Comparison of ENCODE assay signal across 8 cellular contexts in genomic region chr2:44361330-44362206, GRCh38. TPM values are rescaled to one million over a fixed set of nuclear protein-coding genes. Genes with fewer than 3 reads are reported as not detected.
A peak's percentile ranks its signal among the peaks of the same experiment; 100 is the strongest.
DNase-seq lines count a peak whose midpoint lies in the region; ATAC-seq and TF ChIP-seq lines count a peak whose summit lies in the region.

CAMKMT (plus strand) TSS chr2:44361947.
PREPL (minus strand) TSS chr2:44361494; CDS start chr2:44346342, 15,152 bp downstream.

- TF ChIP-seq POLR2A in testis (IDR thresholded peaks at IDR 0.05) = peak; percentile 55

- CTCF ChIA-PET in GM10248 (lab: Yijun Ruan, JAX) = interaction anchor here (0.7 to 3.9 kb wide), 14 partner anchors 8 to 594 kb away, joined by 3 to 24 read pairs (median 5); no protein-coding TSS in a partner anchor

- POLR2A ChIA-PET in GM10248 (lab: Yijun Ruan, JAX) = interaction anchor here (0.7 to 1.8 kb wide), 4 partner anchors 10 to 194 kb away, joined by 3 to 7 read pairs (median 5); no protein-coding TSS in a partner anchor

- peaks cover 4 to 23% of the 10 kb centered on the region in 2 donors for H3K36me3 Mint-ChIP-seq in activated naive CD4-positive, alpha-beta T cell treated with anti-CD3 and anti-CD28 coated beads, Interleukin-2, amount 50 U/mL, for 72 hours

- DNase-seq in GM10248 (ENCODE audit: extremely low spot score) (peak; percentile 97), NCI-H1092 treated with DMSO at 0.1 percent for 48 hours (lab: John Stamatoyannopoulos, UW) (peak; percentile 96), SKM-1 (lab: John Stamatoyannopoulos, UW; ENCODE audit: unreplicated experiment) (peak; percentile 93), glomerular visceral epithelial cell (ENCODE audit: extremely low spot score) (peak; percentile 95), omental fat pad (ENCODE audit: low spot score) (peak; percentile 94), testis (peak; percentile 98)
- peak; percentile 95 to 98 for DNase-seq in activated naive CD4-positive, alpha-beta T cell treated with anti-CD3 and anti-CD28 coated beads, Interleukin-2, amount 50 U/mL, for 72 hours (ENCODE audit: low spot score in 2 of 2)

- intact Hi-C loops in testis (cut with DNase I; ENCODE audit: low total_unique reads) = no loop called here

- ATAC-seq in HG02610 (IDR thresholded peaks at IDR 0.05; ENCODE audit: unreplicated experiment) = peak; percentile 70
- peak; percentile 88 to 90 for ATAC-seq in activated naive CD4-positive, alpha-beta T cell treated with anti-CD3 and anti-CD28 coated beads, Interleukin-2, amount 50 U/mL, for 72 hours
- ATAC-seq in omental fat pad (ENCODE audit: low FRiP score) = peak; percentile 99

- TF ChIP-seq CTCF in GM10248 (IDR thresholded peaks at IDR 0.05; ENCODE audit: control extremely low read depth, extremely low read depth, low read depth, missing control alignments) = no peak
- no peak for TF ChIP-seq CTCF in omental fat pad (IDR thresholded peaks at IDR 0.05)
- no peak for TF ChIP-seq CTCF in testis (IDR thresholded peaks at IDR 0.05)

- no peaks in the 10 kb centered on the region for H3K9me3 ChIP-seq in testis

- H3K27me3 ChIP-seq in testis = no peaks in the 10 kb centered on the region

- H3K36me3 ChIP-seq in testis (ENCODE audit: low read depth, missing control alignments) = no peaks in the 10 kb centered on the region

- peak within 1 kb of the TSS; percentile 74 to 92 for H3K4me3 ChIP-seq in testis

- H3K4me1 ChIP-seq in testis = no peaks in the 10 kb centered on the region

- 0% methylated on average over 26 to 56 of the region's 57 CpGs for WGBS in testis, 2 donors

- no peaks in the 10 kb centered on the region for H3K9me3 Mint-ChIP-seq in activated naive CD4-positive, alpha-beta T cell treated with anti-CD3 and anti-CD28 coated beads, Interleukin-2, amount 50 U/mL, for 72 hours

- H3K27ac Mint-ChIP-seq in activated naive CD4-positive, alpha-beta T cell treated with anti-CD3 and anti-CD28 coated beads, Interleukin-2, amount 50 U/mL, for 72 hours = peak within 1 kb of the TSS; percentile 100

- peak within 1 kb of the TSS; percentile 98 to 99 for H3K27ac ChIP-seq in testis

RNA-seq across cellular contexts. Expression of gene CAMKMT, which starts in this region (rescaled TPM):
- total RNA-seq in activated naive CD4-positive, alpha-beta T cell treated with anti-CD3 and anti-CD28 coated beads, Interleukin-2, amount 50 U/mL, for 72 hours = 10 to 100 TPM; 14.6 to 17.3 TPM
- total RNA-seq in omental fat pad = 10 to 100 TPM in 2 of 4 donors, 1 to 10 TPM in 2; 7.6 to 16.2 (median 9.4) TPM
- total RNA-seq in testis = 10 to 100 TPM; 15.9 to 18.5 TPM
- 21.2 TPM for polyA plus RNA-seq in testis (ENCODE audit: insufficient read depth, low read depth, low replicate concordance)

RNA-seq across cellular contexts. Expression of gene PREPL, which starts in this region (rescaled TPM):
- total RNA-seq in activated naive CD4-positive, alpha-beta T cell treated with anti-CD3 and anti-CD28 coated beads, Interleukin-2, amount 50 U/mL, for 72 hours = 10 to 100 TPM; 25.0 to 30.1 TPM
- 10 to 100 TPM; 18.7 to 40.6 (median 31.3) TPM for total RNA-seq in omental fat pad
- 10 to 100 TPM; 59.6 to 65.3 TPM for total RNA-seq in testis
- polyA plus RNA-seq in testis (ENCODE audit: insufficient read depth, low read depth, low replicate concordance) = 47.8 TPM

Comparison
In these comparisons a context has a peak if more than half of its experiments do, and no peak if none do; other contexts are left out.
1. Peak in every context shown above with its lines: DNase-seq, ATAC-seq, H3K4me3 ChIP-seq and H3K27ac ChIP-seq.